In genomic region chr2:100643459-100643858, GRCh38 we compare ENCODE assay signal across 19 cellular contexts.
A peak's percentile ranks its signal among the peaks of the same experiment; 100 is the strongest.
DNase-seq lines count a peak whose midpoint lies in the region; ATAC-seq and TF ChIP-seq lines count a peak whose summit lies in the region.
"Had no signal": no experiment of that assay in that cellular context is flagged by ENCODE, and none has a peak within 500 bp of the region (broad histone marks: within the 10 kb centered on the region; RNA-seq: fewer than 3 reads in every experiment).

No MANE protein-coding gene starts in this region.

- H3K4me3 Mint-ChIP-seq in activated naive CD4-positive, alpha-beta T cell treated with anti-CD3 and anti-CD28 coated beads for 36 hours = no peak overlapping the region
- peak overlapping the region; percentile 67 for H3K4me3 Mint-ChIP-seq in activated T-helper 17 cell treated with anti-CD3 and anti-CD28 coated beads, Interleukin-2, amount 50 U/mL, for 72 hours
- H3K4me3 Mint-ChIP-seq in naive thymus-derived CD8-positive, alpha-beta T cell = peak overlapping the region in 6 of 10 donors; percentile 8 to 91 (median 76)

- no peaks in the 10 kb centered on the region for H3K36me3 ChIP-seq in DND-41 (ENCODE audit: insufficient read depth, low read length)
- H3K36me3 ChIP-seq: MG63 had no signal

- no peak overlapping the region for H2AFZ ChIP-seq in DND-41 (ENCODE audit: low read depth, low read length)

- ATAC-seq in activated naive CD4-positive, alpha-beta T cell treated with anti-CD3 and anti-CD28 coated beads, Interleukin-2, amount 50 U/mL, for 72 hours = peak; percentile 3 to 4
- peak; percentile 56 for ATAC-seq in DND-41 (ENCODE audit: insufficient read depth, low read depth)
- ATAC-seq in activated T-helper 17 cell treated with anti-CD3 and anti-CD28 coated beads, Interleukin-2, amount 50 U/mL, for 72 hours (replicated peaks) = no peak
- ATAC-seq in naive thymus-derived CD8-positive, alpha-beta T cell = peak in 1 of 2 donors; percentile 4

- H3K4me1 Mint-ChIP-seq in activated naive CD4-positive, alpha-beta T cell treated with anti-CD3 and anti-CD28 coated beads for 36 hours (ENCODE audit: low read depth) = peaks cover 49% of the 10 kb centered on the region
- H3K4me1 Mint-ChIP-seq in activated T-helper 17 cell treated with anti-CD3 and anti-CD28 coated beads, Interleukin-2, amount 50 U/mL, for 72 hours = peaks cover 37% of the 10 kb centered on the region
- H3K4me1 Mint-ChIP-seq in naive thymus-derived CD8-positive, alpha-beta T cell = peaks cover 21 to 68% (median 55%) of the 10 kb centered on the region in 4 donors

- no peak overlapping the region for H3K4me3 ChIP-seq in DND-41 (ENCODE audit: low read depth in 1 of 2, low read length in 2 of 2)
- H3K4me3 ChIP-seq: MG63 had no signal

- CTCF ChIA-PET in activated naive CD4-positive, alpha-beta T cell treated with anti-CD3 and anti-CD28 coated beads for 36 hours (lab: Charles Lee) = interaction anchor here (0.6 to 2.4 kb wide), 2 partner anchors 33 to 73 kb away, joined by 3 to 7 read pairs; no protein-coding TSS in a partner anchor
- CTCF ChIA-PET in HEK293T (lab: Yijun Ruan, JAX) = no interaction called here

- H3K27ac Mint-ChIP-seq in activated naive CD4-positive, alpha-beta T cell treated with anti-CD3 and anti-CD28 coated beads, Interleukin-2, amount 50 U/mL, for 72 hours = peak overlapping the region; percentile 36 to 65
- no peak overlapping the region for H3K27ac Mint-ChIP-seq in activated naive CD4-positive, alpha-beta T cell treated with anti-CD3 and anti-CD28 coated beads for 36 hours
- peak overlapping the region; percentile 65 for H3K27ac Mint-ChIP-seq in activated T-helper 17 cell treated with anti-CD3 and anti-CD28 coated beads, Interleukin-2, amount 50 U/mL, for 72 hours
- peak overlapping the region in 7 of 10 donors; percentile 77 to 94 (median 88) for H3K27ac Mint-ChIP-seq in naive thymus-derived CD8-positive, alpha-beta T cell

- no peak for TF ChIP-seq CTCF in DND-41 (IDR thresholded peaks at IDR 0.05; ENCODE audit: borderline replicate concordance, extremely low read depth, low read length, poor library complexity, severe bottlenecking)

- no peak overlapping the region for H3K4me2 ChIP-seq in DND-41 (ENCODE audit: insufficient read depth, low read length)
- H3K4me2 ChIP-seq: KMS-11 had no signal

- H3K4me1 ChIP-seq in DND-41 (ENCODE audit: insufficient read depth, low read length) = peaks cover 36% of the 10 kb centered on the region

- H3K9me3 Mint-ChIP-seq in activated naive CD4-positive, alpha-beta T cell treated with anti-CD3 and anti-CD28 coated beads, Interleukin-2, amount 50 U/mL, for 72 hours = peaks cover 9 to 11% of the 10 kb centered on the region in 2 donors
- H3K9me3 Mint-ChIP-seq in activated naive CD4-positive, alpha-beta T cell treated with anti-CD3 and anti-CD28 coated beads for 36 hours = peaks cover 4% of the 10 kb centered on the region
- H3K9me3 Mint-ChIP-seq in activated T-helper 17 cell treated with anti-CD3 and anti-CD28 coated beads, Interleukin-2, amount 50 U/mL, for 72 hours = peaks cover 5% of the 10 kb centered on the region
- peaks cover 0 to 6% (median 0%) of the 10 kb centered on the region in 9 donors for H3K9me3 Mint-ChIP-seq in naive thymus-derived CD8-positive, alpha-beta T cell

- H3K79me2 ChIP-seq in DND-41 (ENCODE audit: insufficient read depth, low read length) = no peaks in the 10 kb centered on the region

- POLR2A ChIA-PET in naive thymus-derived CD8-positive, alpha-beta T cell (lab: Charles Lee) = interaction anchor here (0.6 to 4.2 kb wide), 10 partner anchors 11 to 361 kb away, joined by 3 to 26 read pairs (median 4); partner anchors contain the start of gene PDCL3
- POLR2A ChIA-PET in HEK293T (lab: Yijun Ruan, JAX) = interaction anchor here (0.5 kb wide), 1 partner anchor 303 kb away, joined by 3 read pairs; no protein-coding TSS in a partner anchor

- H3K9ac ChIP-seq in DND-41 (ENCODE audit: low read depth, low read length) = no peak overlapping the region
- H3K9ac ChIP-seq: KMS-11 had no signal

- no peaks in the 10 kb centered on the region for H3K27me3 ChIP-seq in DND-41 (ENCODE audit: insufficient read depth, low read length, poor library complexity)
- H3K27me3 ChIP-seq: MG63 had no signal

- H3K27ac ChIP-seq in DND-41 (ENCODE audit: low read length) = peak overlapping the region; percentile 43; the same call in 1 of the 2 replicates
- H3K27ac ChIP-seq: KMS-11, RWPE1 had no signal

- H3K9me3 ChIP-seq in DND-41 (ENCODE audit: insufficient read depth, low read length, severe bottlenecking) = peaks cover 8% of the 10 kb centered on the region
- H3K9me3 ChIP-seq: MG63 had no signal

- peaks cover 6 to 10% of the 10 kb centered on the region in 2 donors for H3K36me3 Mint-ChIP-seq in activated naive CD4-positive, alpha-beta T cell treated with anti-CD3 and anti-CD28 coated beads, Interleukin-2, amount 50 U/mL, for 72 hours
- H3K36me3 Mint-ChIP-seq in activated naive CD4-positive, alpha-beta T cell treated with anti-CD3 and anti-CD28 coated beads for 36 hours (ENCODE audit: low read depth) = no peaks in the 10 kb centered on the region
- H3K36me3 Mint-ChIP-seq in activated T-helper 17 cell treated with anti-CD3 and anti-CD28 coated beads, Interleukin-2, amount 50 U/mL, for 72 hours (ENCODE audit: low read depth) = no peaks in the 10 kb centered on the region
- H3K36me3 Mint-ChIP-seq in naive thymus-derived CD8-positive, alpha-beta T cell = peaks cover 0 to 3% (median 0%) of the 10 kb centered on the region in 3 donors

- no peaks in the 10 kb centered on the region for H4K20me1 ChIP-seq in DND-41 (ENCODE audit: insufficient read depth, low read length)

- intact Hi-C loops in activated naive CD4-positive, alpha-beta T cell treated with anti-CD3 and anti-CD28 coated beads for 36 hours (cut with micrococcal nuclease) = no loop called here

- H3K27me3 Mint-ChIP-seq in activated naive CD4-positive, alpha-beta T cell treated with anti-CD3 and anti-CD28 coated beads for 36 hours (ENCODE audit: low read depth) = no peaks in the 10 kb centered on the region
- H3K27me3 Mint-ChIP-seq in activated T-helper 17 cell treated with anti-CD3 and anti-CD28 coated beads, Interleukin-2, amount 50 U/mL, for 72 hours = no peaks in the 10 kb centered on the region
- H3K27me3 Mint-ChIP-seq in naive thymus-derived CD8-positive, alpha-beta T cell = peaks cover 0 to 4% (median 0%) of the 10 kb centered on the region in 5 donors

- no peak for DNase-seq in activated naive CD4-positive, alpha-beta T cell treated with anti-CD3 and anti-CD28 coated beads, Interleukin-2, amount 50 U/mL, for 72 hours (ENCODE audit: low spot score in 2 of 2)
- DNase-seq in activated naive CD4-positive, alpha-beta T cell treated with anti-CD3 and anti-CD28 coated beads for 36 hours = no peak
- peak; percentile 59 for DNase-seq in DND-41
- no peak for DNase-seq in naive thymus-derived CD8-positive, alpha-beta T cell
- no peak for DNase-seq in HuH-7 (ENCODE audit: low spot score)
- no peak for DNase-seq in occipital lobe (lab: John Stamatoyannopoulos, UW)
- no peak for DNase-seq in HEK293T (ENCODE audit: extremely low spot score)
- DNase-seq: AML-193, EL, GOT3, MG63, NCI-H1092 treated with DMSO at 0.1 percent for 48 hours, NCI-H1694, NCI-H2107, NCI-H345, NCI-H69 had no signal

TF ChIP-seq in HEK293T, 16 proteins besides CTCF, POLR2A, EP300 and RAD21:
- TF ChIP-seq FOXA1 (IDR thresholded peaks at IDR 0.05) (no peak), ZNF384 (IDR thresholded peaks at IDR 0.05) (no peak), ELF4 (IDR thresholded peaks at IDR 0.05) (no peak), LEF1 (IDR thresholded peaks at IDR 0.05; ENCODE audit: borderline replicate concordance) (no peak), BHLHE40 (IDR thresholded peaks at IDR 0.05; ENCODE audit: borderline replicate concordance) (no peak), SP1 (IDR thresholded peaks at IDR 0.05) (no peak), FOXM1 (IDR thresholded peaks at IDR 0.05; ENCODE audit: borderline replicate concordance) (no peak), ARNT (IDR thresholded peaks at IDR 0.05) (no peak), FOXK2 (IDR thresholded peaks at IDR 0.05) (no peak), NFRKB (IDR thresholded peaks at IDR 0.05) (no peak), SUZ12 (IDR thresholded peaks at IDR 0.05) (no peak), CTBP1 (IDR thresholded peaks at IDR 0.05; ENCODE audit: borderline replicate concordance) (no peak), L3MBTL2 (conservative IDR thresholded peaks at IDR 0.05) (no peak), PKNOX1 (IDR thresholded peaks at IDR 0.05) (no peak)
TF ChIP-seq in HEK293T: peak in this region for 0.
